In the genomic region with DNA sequence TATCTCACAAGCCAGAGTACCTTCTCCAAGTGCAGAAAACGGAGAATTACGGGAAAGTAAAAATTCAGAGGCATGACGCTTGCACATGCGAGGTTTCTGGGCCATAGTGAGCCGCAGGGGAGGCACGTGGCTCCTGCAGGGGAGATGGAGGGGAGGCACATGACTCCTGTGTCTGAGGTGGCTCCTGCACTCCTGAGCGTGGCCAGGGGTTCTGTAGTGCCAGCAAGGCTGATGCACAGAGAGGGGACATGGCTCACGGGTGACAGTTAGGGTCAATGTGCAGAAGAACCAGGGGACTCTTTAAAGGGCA, we compare ENCODE assay signal across 28 cellular contexts.
"Had no signal": no experiment of that assay in that cellular context is flagged by ENCODE, and none has a peak within 500 bp of the region (broad histone marks: within the 10 kb centered on the region; RNA-seq: fewer than 3 reads in every experiment).

No MANE protein-coding gene starts in this region.

- FAIRE-seq: colon, endometrium, endothelial cell of umbilical vein had no signal

- ATAC-seq: activated T-cell treated with anti-CD3 and anti-CD28 coated beads, Interleukin-2, amount 50 U/mL, for 72 hours; body of pancreas; gastroesophageal sphincter; WTC11 had no signal

- H3K9me3 Mint-ChIP-seq: activated CD4-positive, alpha-beta memory T cell treated with anti-CD3 and anti-CD28 coated beads, Interleukin-2, amount 10 ng/mL, durations not matched to agents 7 days and 5 days; activated CD4-positive, alpha-beta T cell treated with anti-CD3 and anti-CD28 coated beads, Interleukin-2, amount 10 ng/mL, durations not matched to agents 7 days and 5 days; activated T-cell treated with anti-CD3 and anti-CD28 coated beads, Interleukin-2, amount 50 U/mL, for 24 hours; activated T-cell treated with anti-CD3 and anti-CD28 coated beads, Interleukin-2, amount 50 U/mL, for 72 hours; WTC11 had no signal

- H3K36me3 ChIP-seq: esophagus squamous epithelium, gastroesophageal sphincter had no signal

- H3K36me3 Mint-ChIP-seq: activated naive CD8-positive, alpha-beta T cell; WTC11 had no signal

- H3K4me1 ChIP-seq: body of pancreas, gastroesophageal sphincter had no signal

- H3K4me3 ChIP-seq: body of pancreas, esophagus squamous epithelium, gastroesophageal sphincter had no signal

- H3K27ac ChIP-seq: body of pancreas, epithelial cell of prostate, esophagus squamous epithelium, gastroesophageal sphincter had no signal

- H3K4me1 Mint-ChIP-seq: activated CD4-positive, alpha-beta memory T cell treated with anti-CD3 and anti-CD28 coated beads, Interleukin-2, amount 10 ng/mL, durations not matched to agents 7 days and 5 days; activated CD4-positive, alpha-beta T cell treated with anti-CD3 and anti-CD28 coated beads, Interleukin-2, amount 10 ng/mL, durations not matched to agents 7 days and 5 days had no signal

- H3K27me3 ChIP-seq: body of pancreas had no signal

- H3K27ac Mint-ChIP-seq: activated CD4-positive, alpha-beta memory T cell treated with anti-CD3 and anti-CD28 coated beads, Interleukin-2, amount 10 ng/mL, durations not matched to agents 7 days and 5 days; activated CD4-positive, alpha-beta T cell treated with anti-CD3 and anti-CD28 coated beads, Interleukin-2, amount 10 ng/mL, durations not matched to agents 7 days and 5 days; activated naive CD8-positive, alpha-beta T cell; activated T-cell treated with anti-CD3 and anti-CD28 coated beads, Interleukin-2, amount 50 U/mL, for 24 hours; activated T-cell treated with anti-CD3 and anti-CD28 coated beads, Interleukin-2, amount 50 U/mL, for 72 hours; WTC11 had no signal

- H3K9me3 ChIP-seq: body of pancreas, esophagus squamous epithelium, gastroesophageal sphincter had no signal

- H3K27me3 Mint-ChIP-seq: activated CD4-positive, alpha-beta T cell treated with anti-CD3 and anti-CD28 coated beads, Interleukin-2, amount 10 ng/mL, durations not matched to agents 7 days and 5 days had no signal

- DNase-seq: activated CD4-positive, alpha-beta memory T cell treated with anti-CD3 and anti-CD28 coated beads, Interleukin-2, amount 10 ng/mL, durations not matched to agents 7 days and 5 days; activated CD4-positive, alpha-beta T cell treated with anti-CD3 and anti-CD28 coated beads for 1 hour; activated CD4-positive, alpha-beta T cell treated with anti-CD3 and anti-CD28 coated beads for 4 hours; activated CD4-positive, alpha-beta T cell treated with anti-CD3 and anti-CD28 coated beads, Interleukin-2, amount 10 ng/mL, durations not matched to agents 7 days and 5 days; activated CD4-positive, alpha-beta T cell treated with anti-CD3 and anti-CD28 coated beads, Interleukin-2, amount 50 U/mL, for 4 hours; activated CD8-positive, alpha-beta memory T cell treated with anti-CD3 and anti-CD28 coated beads, Interleukin-2, amount 50 U/mL, for 48 hours; activated gamma-delta T cell; activated naive CD4-positive, alpha-beta T cell treated with anti-CD3 and anti-CD28 coated beads, Interleukin-2, amount 50 U/mL, for 16 hours; activated naive CD4-positive, alpha-beta T cell treated with Interleukin-2 at 50 U/mL for 16 hours; activated T-cell treated with anti-CD3 and anti-CD28 coated beads for 4 hours; activated T-cell treated with anti-CD3 and anti-CD28 coated beads, Interleukin-2, amount 50 U/mL, for 24 hours; activated T-cell treated with anti-CD3 and anti-CD28 coated beads, Interleukin-2, amount 50 U/mL, for 72 hours; amniotic stem cell; body of pancreas; caudate nucleus; cortex of kidney; dermis blood vessel endothelial cell; effector CD8-positive, alpha-beta T cell; esophagus squamous epithelium; foreskin melanocyte; T-helper 2 cell had no signal

- H3K4me3 Mint-ChIP-seq: activated CD4-positive, alpha-beta memory T cell treated with anti-CD3 and anti-CD28 coated beads, Interleukin-2, amount 10 ng/mL, durations not matched to agents 7 days and 5 days; activated CD4-positive, alpha-beta T cell treated with anti-CD3 and anti-CD28 coated beads, Interleukin-2, amount 10 ng/mL, durations not matched to agents 7 days and 5 days; activated naive CD8-positive, alpha-beta T cell; activated T-cell treated with anti-CD3 and anti-CD28 coated beads, Interleukin-2, amount 50 U/mL, for 24 hours; activated T-cell treated with anti-CD3 and anti-CD28 coated beads, Interleukin-2, amount 50 U/mL, for 72 hours; WTC11 had no signal
